ENCODE assay signal across 22 cellular contexts in the genomic region with DNA sequence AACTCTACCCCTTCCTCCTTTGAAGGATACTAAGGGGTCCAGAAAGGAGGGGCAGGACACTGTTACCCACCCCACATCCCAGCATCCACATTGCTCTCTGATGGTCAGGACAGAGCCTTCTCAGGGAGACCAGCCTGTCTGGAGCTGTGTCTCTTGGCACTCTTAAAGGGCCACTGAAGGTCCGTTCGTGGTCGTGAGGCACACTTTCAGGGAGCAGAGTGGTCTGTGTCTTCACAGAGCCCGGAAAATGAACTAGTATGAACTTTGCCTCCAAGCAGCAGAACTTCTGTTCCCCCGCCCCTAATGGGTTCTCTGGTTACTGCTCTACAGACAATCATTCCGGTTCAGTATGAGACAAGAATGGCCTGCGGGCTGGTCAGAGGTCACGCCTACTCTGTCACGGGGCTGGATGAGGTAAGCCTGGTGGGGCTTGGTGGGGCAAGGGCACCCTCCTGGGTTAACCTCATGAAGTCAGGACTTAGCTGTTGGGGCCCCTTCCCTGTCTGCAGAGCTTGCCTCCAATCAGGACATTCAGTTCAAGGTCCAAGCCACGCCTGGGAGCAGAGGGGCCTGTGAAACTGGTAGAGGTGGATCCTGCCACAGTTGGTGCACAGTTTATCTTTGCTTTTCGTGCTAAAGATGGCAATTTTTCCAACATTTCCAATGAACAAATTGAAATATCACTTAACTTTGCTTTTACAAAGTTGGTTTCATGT. TPM values are rescaled to one million over a fixed set of nuclear protein-coding genes. Genes with fewer than 3 reads are reported as not detected.
DNase-seq lines count a peak whose midpoint lies in the region; ATAC-seq lines count a peak whose summit lies in the region.
"Had no signal": no experiment of that assay in that cellular context is flagged by ENCODE, and none has a peak within 500 bp of the region (broad histone marks: within the 10 kb centered on the region; RNA-seq: fewer than 3 reads in every experiment).

No MANE protein-coding gene starts in this region.

- H3K9ac ChIP-seq in trophoblast cell (ENCODE audit: low read length): no peak overlapping the region

- no peak overlapping the region for H3K4ac ChIP-seq in trophoblast cell (ENCODE audit: low read depth, low read length)

- peaks cover 1% of the 10 kb centered on the region for H3K79me2 ChIP-seq in trophoblast cell (ENCODE audit: control insufficient read depth, insufficient read depth, low read length, poor library complexity)

- H3K4me1 ChIP-seq in SJCRH30: peaks cover 3% of the 10 kb centered on the region; the same call in 1 of the 2 replicates
- peaks cover 5 to 6% of the 10 kb centered on the region in 2 experiments for H3K4me1 ChIP-seq in trophoblast cell (ENCODE audit: control insufficient read depth in 1 of 2, insufficient read depth in 2 of 2, low read length in 2 of 2)

- H3K4me3 ChIP-seq in SJCRH30 (no peak overlapping the region), trophoblast cell (ENCODE audit: low read depth, low read length) (no peak overlapping the region)

- H3K14ac ChIP-seq in trophoblast cell (ENCODE audit: low read length): no peak overlapping the region

- H2BK120ac ChIP-seq in trophoblast cell (ENCODE audit: insufficient read depth, low read length, poor library complexity): no peak overlapping the region

- no peak overlapping the region for H4K91ac ChIP-seq in trophoblast cell (ENCODE audit: low read depth, low read length)

- peaks cover 2% of the 10 kb centered on the region for H3K79me1 ChIP-seq in trophoblast cell (ENCODE audit: low read length)

- no peak overlapping the region for H2AK5ac ChIP-seq in trophoblast cell (ENCODE audit: low read length)

- H4K8ac ChIP-seq in trophoblast cell (ENCODE audit: low read depth, low read length): peak overlapping the region; percentile 42

- no peaks in the 10 kb centered on the region for H3K9me3 ChIP-seq in SJCRH30 (replicated peaks)
- H3K9me3 ChIP-seq in trophoblast cell (ENCODE audit: insufficient read depth, low read depth, low read length): no peaks in the 10 kb centered on the region

- no peak overlapping the region for H3K23ac ChIP-seq in trophoblast cell (ENCODE audit: low read length)

- H2AFZ ChIP-seq in trophoblast cell (ENCODE audit: insufficient read depth, low read length, poor library complexity): no peak overlapping the region

- peak overlapping the region; percentile 19 for H2BK12ac ChIP-seq in trophoblast cell (ENCODE audit: low read length)

- H3K36me3 ChIP-seq in SJCRH30 (no peaks in the 10 kb centered on the region), trophoblast cell (ENCODE audit: control insufficient read depth in 1 of 2, insufficient read depth in 2 of 2, low read length in 2 of 2) (no peaks in the 10 kb centered on the region)

- no peak overlapping the region for H2BK5ac ChIP-seq in trophoblast cell (ENCODE audit: low read depth, low read length, poor library complexity)

- H3K18ac ChIP-seq in trophoblast cell (ENCODE audit: low read length): no peak overlapping the region

- H4K12ac ChIP-seq in trophoblast cell (ENCODE audit: low read depth, low read length): peak overlapping the region; percentile 1

- H3K27me3 ChIP-seq in SJCRH30 (no peaks in the 10 kb centered on the region), trophoblast cell (ENCODE audit: insufficient read depth, low read length) (no peaks in the 10 kb centered on the region)

- H3K4me2 ChIP-seq in trophoblast cell (ENCODE audit: low read length): no peak overlapping the region

- ATAC-seq in GM18517 (IDR thresholded peaks at IDR 0.05; ENCODE audit: unreplicated experiment): no peak
- no peak for ATAC-seq in GM21515 (IDR thresholded peaks at IDR 0.05; ENCODE audit: unreplicated experiment)
- ATAC-seq: activated T-helper 17 cell treated with anti-CD3 and anti-CD28 coated beads, Interleukin-2, amount 50 U/mL, for 72 hours had no signal

- DNase-seq in ELF-1 (ENCODE audit: low read depth, low spot score): peak; percentile 69
- peak; percentile 50 to 55 for DNase-seq in SJCRH30
- peak; percentile 90 for DNase-seq in foreskin melanocyte
- peak; percentile 30 to 54 for DNase-seq in trophoblast cell
- no peak for DNase-seq in NCI-H345 treated with DMSO at 0.1 percent for 48 hours (lab: John Stamatoyannopoulos, UW; ENCODE audit: unreplicated experiment)
- no peak for DNase-seq in AG08395 (ENCODE audit: low spot score)
- DNase-seq: ACHN; activated CD4-positive, alpha-beta T cell treated with anti-CD3 and anti-CD28 coated beads, Interleukin-2, amount 10 ng/mL, durations not matched to agents 7 days and 5 days; cerebellar nuclear complex; effector memory CD4-positive, alpha-beta T cell; KG1; mesendoderm; NCI-H1048; NCI-H187 treated with DMSO at 0.1 percent for 48 hours; NCI-H774; nephron progenitor cell; posterior cingulate gyrus; stimulated activated CD4-positive, alpha-beta T cell treated with anti-CD3 and anti-CD28 coated beads, Interleukin-1b, Interleukin-23, amount 100 ng/mL, for 48 hours had no signal

- H3K27ac ChIP-seq in SJCRH30: no peak overlapping the region
- H3K27ac ChIP-seq in trophoblast cell (ENCODE audit: low read depth, low read length): no peak overlapping the region
- H3K27ac ChIP-seq: C4-2B had no signal

- no CpG with 5 or more reads among the region's 11 CpGs for WGBS in trophoblast cell (ENCODE audit: extremely low coverage, insufficient coverage, insufficient read length)

RNA-seq across cellular contexts. Expression of gene CAPN3, which starts 33.2 kb away (rescaled TPM):
- total RNA-seq in SJCRH30 (2014; rRNA removed; shearing (Covaris generic)): 0.59 and 0.81 TPM in 2 replicates
- 2.5 and 3.1 TPM in 2 replicates for polyA plus RNA-seq in trophoblast cell (2013)

Comparison
In these comparisons a context has a peak if more than half of its experiments do, and no peak if none do; other contexts are left out.
1. DNase-seq: peak in ELF-1 (single experiment), SJCRH30 (2 of 2), foreskin melanocyte (single experiment) and trophoblast cell (2 of 2); none in NCI-H345 treated with DMSO at 0.1 percent for 48 hours (single experiment) and AG08395 (single experiment).